In the genomic region with DNA sequence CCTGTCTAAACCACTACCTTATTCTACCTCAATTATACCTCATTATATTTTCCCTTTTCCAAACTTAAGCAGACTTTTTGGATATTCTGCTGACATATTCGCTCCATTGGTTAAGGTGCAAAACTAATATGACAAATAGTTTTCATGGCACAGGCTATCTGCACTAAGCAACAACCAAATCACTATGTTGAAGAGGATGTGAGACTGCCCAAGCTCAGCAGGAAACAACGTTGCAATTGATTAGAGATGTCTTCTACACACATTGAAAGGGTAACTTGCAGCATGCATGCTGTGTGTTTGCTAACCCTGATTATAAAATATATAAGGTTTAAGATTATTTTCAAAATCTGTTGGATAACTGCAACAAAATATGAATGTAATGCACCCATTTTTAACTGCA, we compare ENCODE assay signal across 14 cellular contexts.
DNase-seq lines count a peak whose midpoint lies in the region; ATAC-seq, FAIRE-seq and TF ChIP-seq lines count a peak whose summit lies in the region.
"Had no signal": no experiment of that assay in that cellular context is flagged by ENCODE, and none has a peak within 500 bp of the region (broad histone marks: within the 10 kb centered on the region; RNA-seq: fewer than 3 reads in every experiment).

No MANE protein-coding gene starts in this region.

- no peaks in the 10 kb centered on the region; the same call in 1 of the 2 replicates for H3K79me2 ChIP-seq in GM12878 (ENCODE audit: control insufficient read depth, insufficient read depth, low read length)

- H3K36me3 Mint-ChIP-seq in activated naive CD4-positive, alpha-beta T cell treated with anti-CD3 and anti-CD28 coated beads, Interleukin-2, amount 10 ng/mL, durations not matched to agents 7 days and 5 days: no peaks in the 10 kb centered on the region
- H3K36me3 Mint-ChIP-seq: activated naive CD8-positive, alpha-beta T cell treated with anti-CD3 and anti-CD28 coated beads for 36 hours; CD8-positive, alpha-beta T cell had no signal

- H3K4me3 ChIP-seq in GM12878: 0 out of 2 replicates have a peak overlapping the region, but pooled peaks have one; percentile 14
- no peak overlapping the region for H3K4me3 ChIP-seq in psoas muscle
- H3K4me3 ChIP-seq: colonic mucosa, K562 had no signal

- no peak overlapping the region for H3K9ac ChIP-seq in GM12878 (ENCODE audit: control insufficient read depth, insufficient read depth, low read length)

- WGBS in GM12878 (ENCODE audit: insufficient coverage, insufficient replicate concordance, low lambda C conversion rate, missing lambda C conversion rate): 3% methylated on average over 2 of the region's 2 CpGs
- WGBS in psoas muscle, 3 donors: 66 to 73% (median 71%) methylated on average over 2 of the region's 2 CpGs

- H3K4me1 ChIP-seq in GM12878 (ENCODE audit: control insufficient read depth, insufficient read depth, low read length) (peaks cover 20% of the 10 kb centered on the region), psoas muscle (no peaks in the 10 kb centered on the region)
- H3K4me1 ChIP-seq: colonic mucosa had no signal

- TF ChIP-seq POLR2A in GM12878 (IDR thresholded peaks at IDR 0.05; ENCODE audit: low read depth, low read length): no peak

- intact Hi-C loops in GM12878 (cut with micrococcal nuclease; ENCODE audit: unreplicated experiment) (loop anchor here (5.0 to 10.0 kb wide), 2 partner anchors 55 to 152 kb away; a partner anchor contains a TSS), psoas muscle (cut with DNase I) (no loop called here)

- in situ Hi-C loops in GM12878 (cut with MboI): no loop called here

- H3K27ac Mint-ChIP-seq in activated naive CD4-positive, alpha-beta T cell treated with anti-CD3 and anti-CD28 coated beads, Interleukin-2, amount 10 ng/mL, durations not matched to agents 7 days and 5 days: no peak overlapping the region
- H3K27ac Mint-ChIP-seq: CD8-positive, alpha-beta T cell; T-helper 2 cell treated with Interferon-gamma antibody and Interleukin-4, amounts not matched to agents 5 μg/mL and 100 μg/mL, for 36 hours had no signal

- no peaks in the 10 kb centered on the region for H3K4me1 Mint-ChIP-seq in activated naive CD4-positive, alpha-beta T cell treated with anti-CD3 and anti-CD28 coated beads, Interleukin-2, amount 10 ng/mL, durations not matched to agents 7 days and 5 days
- H3K4me1 Mint-ChIP-seq: activated naive CD8-positive, alpha-beta T cell treated with anti-CD3 and anti-CD28 coated beads for 36 hours had no signal

- SMC1A ChIA-PET in GM12878 (lab: Charles Lee; ENCODE audit: uncharacterized antibody, unreplicated experiment): interaction anchor here (0.7 to 3.8 kb wide), 8 partner anchors 12 to 268 kb away, joined by 3 to 46 read pairs (median 3); a partner anchor contains a TSS

- no peaks in the 10 kb centered on the region for H3K9me3 ChIP-seq in GM12878 (replicated peaks; ENCODE audit: control insufficient read depth, insufficient read depth, low read length)
- no peaks in the 10 kb centered on the region for H3K9me3 ChIP-seq in psoas muscle
- H3K9me3 ChIP-seq: colonic mucosa had no signal

- H3K27ac ChIP-seq in GM12878 (ENCODE audit: control insufficient read depth, insufficient read depth) (peak overlapping the region; percentile 54), psoas muscle (no peak overlapping the region)
- H3K27ac ChIP-seq: colonic mucosa had no signal

- POLR2A ChIA-PET in GM12878 (lab: Charles Lee): interaction anchor here (0.8 to 1.0 kb wide), 2 partner anchors 52 to 156 kb away, joined by 3 to 5 read pairs; no protein-coding TSS in a partner anchor

- DNase-seq in GM12878 (ENCODE audit: low read depth, low spot score): peak; percentile 51
- DNase-seq in activated naive CD4-positive, alpha-beta T cell treated with anti-CD3 and anti-CD28 coated beads, Interleukin-2, amount 10 ng/mL, durations not matched to agents 7 days and 5 days: no peak
- DNase-seq in AG08396 (ENCODE audit: low spot score): no peak
- DNase-seq in NK-92 (lab: John Stamatoyannopoulos, UW; ENCODE audit: unreplicated experiment): no peak
- DNase-seq in psoas muscle: no peak
- DNase-seq: activated naive CD8-positive, alpha-beta T cell treated with anti-CD3 and anti-CD28 coated beads for 36 hours; CD8-positive, alpha-beta T cell; colonic mucosa; RPMI8226 had no signal

- TF ChIP-seq CTCF in GM12878 (IDR thresholded peaks at IDR 0.05 in 2 of 3, conservative IDR thresholded peaks at IDR 0.05 in 1 of 3; ENCODE audit: control insufficient read depth in 2 of 3, extremely low read depth in 1 of 3, insufficient read depth in 1 of 3, low read depth in 3 of 3, low read length in 3 of 3) (no peak), psoas muscle (IDR thresholded peaks at IDR 0.05) (no peak)

- CTCF ChIA-PET in GM12878 (lab: Yijun Ruan, JAX): interaction anchor here (1.1 to 3.9 kb wide), 3 partner anchors 33 to 205 kb away, joined by 4 to 68 read pairs (median 4); no protein-coding TSS in a partner anchor
- CTCF ChIA-PET in activated naive CD4-positive, alpha-beta T cell treated with anti-CD3 and anti-CD28 coated beads, Interleukin-2, amount 10 ng/mL, durations not matched to agents 7 days and 5 days (lab: Charles Lee): no interaction called here

- H3K36me3 ChIP-seq in GM12878 (ENCODE audit: control insufficient read depth in 2 of 2, insufficient read depth in 2 of 2, low read length in 1 of 2): no peaks in the 10 kb centered on the region
- H3K36me3 ChIP-seq in psoas muscle (ENCODE audit: insufficient read depth in 1 of 2, low read depth in 1 of 2): no peaks in the 10 kb centered on the region
- H3K36me3 ChIP-seq: colonic mucosa had no signal

- peak overlapping the region; percentile 36 for H2AFZ ChIP-seq in GM12878 (ENCODE audit: control insufficient read depth, low read depth, low read length)

- RAD21 ChIA-PET in GM12878 (lab: Charles Lee; ENCODE audit: unreplicated experiment): interaction anchor here (1.1 to 3.9 kb wide), 6 partner anchors 33 to 331 kb away, joined by 3 to 47 read pairs (median 5); no protein-coding TSS in a partner anchor

- H3K9me3 Mint-ChIP-seq in activated naive CD4-positive, alpha-beta T cell treated with anti-CD3 and anti-CD28 coated beads, Interleukin-2, amount 10 ng/mL, durations not matched to agents 7 days and 5 days: no peaks in the 10 kb centered on the region
- H3K9me3 Mint-ChIP-seq: activated naive CD8-positive, alpha-beta T cell treated with anti-CD3 and anti-CD28 coated beads for 36 hours; CD8-positive, alpha-beta T cell; T-helper 2 cell treated with Interferon-gamma antibody and Interleukin-4, amounts not matched to agents 5 μg/mL and 100 μg/mL, for 36 hours had no signal

- TF ChIP-seq EP300 in GM12878 (IDR thresholded peaks at IDR 0.05; ENCODE audit: borderline replicate concordance in 1 of 2, control insufficient read depth in 1 of 2, low read depth in 2 of 2, low read length in 2 of 2): no peak

- peak overlapping the region; percentile 83 for H3K4me2 ChIP-seq in GM12878 (ENCODE audit: control insufficient read depth, insufficient read depth)

- H3K27me3 Mint-ChIP-seq in activated naive CD4-positive, alpha-beta T cell treated with anti-CD3 and anti-CD28 coated beads, Interleukin-2, amount 10 ng/mL, durations not matched to agents 7 days and 5 days: peaks cover 3% of the 10 kb centered on the region

- ATAC-seq in GM18867 (IDR thresholded peaks at IDR 0.05; ENCODE audit: unreplicated experiment) (peak; percentile 66), GM21528 (IDR thresholded peaks at IDR 0.05; ENCODE audit: low FRiP score, unreplicated experiment) (peak; percentile 74), HG03095 (IDR thresholded peaks at IDR 0.05; ENCODE audit: unreplicated experiment) (peak; percentile 57), GM12878 (peak; percentile 89), psoas muscle (no peak)
- ATAC-seq: CD8-positive, alpha-beta T cell; K562 had no signal

- H4K20me1 ChIP-seq in GM12878 (ENCODE audit: control insufficient read depth, insufficient read depth): no peaks in the 10 kb centered on the region

- TF ChIP-seq RAD21 in GM12878 (IDR thresholded peaks at IDR 0.05; ENCODE audit: insufficient read depth, low read depth, low read length): no peak

- FAIRE-seq in GM12878 (lab: Jason Lieb, UNC): no peak
- FAIRE-seq: K562 had no signal

- no peaks in the 10 kb centered on the region for H3K27me3 ChIP-seq in GM12878 (replicated peaks in 1 of 2; ENCODE audit: control insufficient read depth in 2 of 2, insufficient read depth in 2 of 2, low read length in 1 of 2)
- no peaks in the 10 kb centered on the region for H3K27me3 ChIP-seq in psoas muscle (ENCODE audit: insufficient read depth in 3 of 3, low read length in 2 of 3)
- H3K27me3 ChIP-seq: colonic mucosa had no signal

- no peak overlapping the region for H3K4me3 Mint-ChIP-seq in activated naive CD4-positive, alpha-beta T cell treated with anti-CD3 and anti-CD28 coated beads, Interleukin-2, amount 10 ng/mL, durations not matched to agents 7 days and 5 days
- H3K4me3 Mint-ChIP-seq: activated naive CD8-positive, alpha-beta T cell treated with anti-CD3 and anti-CD28 coated beads for 36 hours; CD8-positive, alpha-beta T cell; T-helper 2 cell treated with Interferon-gamma antibody and Interleukin-4, amounts not matched to agents 5 μg/mL and 100 μg/mL, for 36 hours had no signal

- no TSS peak for BruUV-seq in GM12878 (replicated peaks; lab: Mats Ljungman, UMichigan)

TF ChIP-seq in GM12878, 131 proteins besides CTCF, POLR2A, EP300 and RAD21:
- no peak for TF ChIP-seq WRNIP1 (IDR thresholded peaks at IDR 0.05; ENCODE audit: borderline replicate concordance, low read depth, low read length)
- peak; percentile 66; the same call in 1 of the 2 replicates for TF ChIP-seq SPI1 (IDR thresholded peaks at IDR 0.05; ENCODE audit: borderline replicate concordance, insufficient read depth, low read depth, low read length)
- TF ChIP-seq, protein P1, sequence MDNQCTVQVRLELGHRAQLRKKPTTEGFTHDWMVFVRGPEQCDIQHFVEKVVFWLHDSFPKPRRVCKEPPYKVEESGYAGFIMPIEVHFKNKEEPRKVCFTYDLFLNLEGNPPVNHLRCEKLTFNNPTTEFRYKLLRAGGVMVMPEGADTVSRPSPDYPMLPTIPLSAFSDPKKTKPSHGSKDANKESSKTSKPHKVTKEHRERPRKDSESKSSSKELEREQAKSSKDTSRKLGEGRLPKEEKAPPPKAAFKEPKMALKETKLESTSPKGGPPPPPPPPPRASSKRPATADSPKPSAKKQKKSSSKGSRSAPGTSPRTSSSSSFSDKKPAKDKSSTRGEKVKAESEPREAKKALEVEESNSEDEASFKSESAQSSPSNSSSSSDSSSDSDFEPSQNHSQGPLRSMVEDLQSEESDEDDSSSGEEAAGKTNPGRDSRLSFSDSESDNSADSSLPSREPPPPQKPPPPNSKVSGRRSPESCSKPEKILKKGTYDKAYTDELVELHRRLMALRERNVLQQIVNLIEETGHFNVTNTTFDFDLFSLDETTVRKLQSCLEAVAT (IDR thresholded peaks at IDR 0.05): 0 out of 2 replicates have a peak, but pooled peaks have one; percentile 52

Comparison
In these comparisons a context has a peak if more than half of its experiments do, and no peak if none do; other contexts are left out.
1. ATAC-seq: peak in GM18867 (single experiment), GM21528 (single experiment), HG03095 (single experiment) and GM12878 (single experiment); none in psoas muscle (0 of 4).